In genomic region chr3:194091141-194091540, GRCh38 we compare ENCODE assay signal across 14 cellular contexts. TPM values are rescaled to one million over a fixed set of nuclear protein-coding genes. Genes with fewer than 3 reads are reported as not detected.
A peak's percentile ranks its signal among the peaks of the same experiment; 100 is the strongest.
DNase-seq lines count a peak whose midpoint lies in the region; ATAC-seq, FAIRE-seq and TF ChIP-seq lines count a peak whose summit lies in the region.
"Had no signal": no experiment of that assay in that cellular context is flagged by ENCODE, and none has a peak within 500 bp of the region (broad histone marks: within the 10 kb centered on the region; RNA-seq: fewer than 3 reads in every experiment).

No MANE protein-coding gene starts in this region.

- H3K4me1 ChIP-seq in mammary epithelial cell (ENCODE audit: insufficient read depth, low read length) (peaks cover 42% of the 10 kb centered on the region), osteoblast (ENCODE audit: insufficient read depth, low read length) (peaks cover 21% of the 10 kb centered on the region), small intestine (ENCODE audit: control insufficient read depth in 2 of 2, insufficient read depth in 1 of 2, low read depth in 1 of 2, low read length in 1 of 2) (no peaks in the 10 kb centered on the region), right cardiac atrium (ENCODE audit: control insufficient read depth, insufficient read depth, low read length) (no peaks in the 10 kb centered on the region)

- H3K4me2 ChIP-seq in mammary epithelial cell (ENCODE audit: insufficient read depth, low read depth, low read length) (peak overlapping the region; percentile 63), osteoblast (ENCODE audit: insufficient read depth, low read length) (no peak overlapping the region)

- H4K20me1 ChIP-seq in mammary epithelial cell (ENCODE audit: insufficient read depth, low read length): no peaks in the 10 kb centered on the region
- no peaks in the 10 kb centered on the region for H4K20me1 ChIP-seq in osteoblast (ENCODE audit: insufficient read depth, low read length)

- H3K4me3 ChIP-seq in mammary epithelial cell (replicated peaks in 1 of 3; ENCODE audit: insufficient read depth in 1 of 3, low read depth in 2 of 3, low read length in 3 of 3) (peak overlapping the region in 1 of 3 experiments; percentile 5), osteoblast (ENCODE audit: insufficient read depth, low read length) (no peak overlapping the region), small intestine (ENCODE audit: low read depth in 1 of 2, low read length in 2 of 2) (no peak overlapping the region), right cardiac atrium (ENCODE audit: low read length) (no peak overlapping the region)
- H3K4me3 ChIP-seq: adrenal gland, right atrium auricular region had no signal

- BruUV-seq in mammary epithelial cell (replicated peaks; lab: Mats Ljungman, UMichigan): no TSS peak

- in situ Hi-C loops in mammary epithelial cell (cut with MboI; ENCODE audit: low sequenced_read_pairs in 2 of 2): no loop called here

- WGBS in mammary epithelial cell (ENCODE audit: low coverage, missing lambda C conversion rate): 0% methylated on average over 2 of the region's 2 CpGs
- 50 to 62% (median 56%) methylated on average over 2 of the region's 2 CpGs for WGBS in small intestine, 3 donors
- WGBS in right cardiac atrium: 67% methylated on average over 2 of the region's 2 CpGs

- FAIRE-seq in small intestine (lab: Jason Lieb, UNC): no peak
- FAIRE-seq: GM18507 had no signal

- peak overlapping the region; percentile 73 for H3K27ac ChIP-seq in mammary epithelial cell (ENCODE audit: insufficient read depth, low read depth, low read length)
- no peak overlapping the region for H3K27ac ChIP-seq in osteoblast (ENCODE audit: low read depth, low read length)
- H3K27ac ChIP-seq in small intestine (ENCODE audit: low read depth in 1 of 2, low read length in 1 of 2): no peak overlapping the region
- no peak overlapping the region for H3K27ac ChIP-seq in right cardiac atrium (ENCODE audit: low read length)
- H3K27ac ChIP-seq: adrenal gland, right atrium auricular region had no signal

- no peak for TF ChIP-seq CTCF in mammary epithelial cell (conservative IDR thresholded peaks at IDR 0.05 in 1 of 2, IDR thresholded peaks at IDR 0.05 in 1 of 2; ENCODE audit: extremely low read depth in 1 of 2, insufficient read depth in 1 of 2, low read depth in 1 of 2, low read length in 2 of 2)
- no peak for TF ChIP-seq CTCF in osteoblast (IDR thresholded peaks at IDR 0.05; ENCODE audit: extremely low read depth, low read depth, low read length)

- H3K79me2 ChIP-seq in mammary epithelial cell (ENCODE audit: insufficient read depth, low read length) (no peaks in the 10 kb centered on the region), osteoblast (ENCODE audit: insufficient read depth, low read length) (no peaks in the 10 kb centered on the region)

- CTCF ChIA-PET in mammary epithelial cell (lab: Charles Lee; ENCODE audit: low non-redundant PET): interaction anchor here (0.6 kb wide), 1 partner anchor 311 kb away, joined by 4 read pairs; no protein-coding TSS in a partner anchor

- H3K9ac ChIP-seq in mammary epithelial cell (ENCODE audit: insufficient read depth, low read length): no peak overlapping the region

- H3K27me3 ChIP-seq in mammary epithelial cell (ENCODE audit: insufficient read depth, low read length): no peaks in the 10 kb centered on the region
- no peaks in the 10 kb centered on the region for H3K27me3 ChIP-seq in osteoblast (ENCODE audit: insufficient read depth, low read length)
- H3K27me3 ChIP-seq in small intestine (ENCODE audit: control insufficient read depth in 2 of 2, insufficient read depth in 2 of 2, low read length in 2 of 2): no peaks in the 10 kb centered on the region
- H3K27me3 ChIP-seq in right cardiac atrium (ENCODE audit: control insufficient read depth, insufficient read depth): no peaks in the 10 kb centered on the region
- H3K27me3 ChIP-seq: adrenal gland, right atrium auricular region had no signal

- no peaks in the 10 kb centered on the region for H3K36me3 ChIP-seq in mammary epithelial cell (ENCODE audit: insufficient read depth, low read length)
- no peaks in the 10 kb centered on the region for H3K36me3 ChIP-seq in osteoblast (ENCODE audit: insufficient read depth, low read length)
- H3K36me3 ChIP-seq in small intestine (ENCODE audit: control insufficient read depth in 2 of 2, insufficient read depth in 2 of 2, low read length in 2 of 2): no peaks in the 10 kb centered on the region
- H3K36me3 ChIP-seq: adrenal gland, right atrium auricular region had no signal

- no peak for ATAC-seq in HG03025 (IDR thresholded peaks at IDR 0.05; ENCODE audit: low FRiP score, unreplicated experiment)
- no peak for ATAC-seq in right cardiac atrium

- H2AFZ ChIP-seq in mammary epithelial cell (ENCODE audit: low read depth, low read length) (peak overlapping the region; percentile 14), osteoblast (ENCODE audit: low read length) (no peak overlapping the region)

- DNase-seq in H4 (ENCODE audit: low spot score): peak; percentile 89
- DNase-seq in MV-4-11 (lab: John Stamatoyannopoulos, UW): peak; percentile 23
- DNase-seq in mammary epithelial cell: peak; percentile 99
- peak; percentile 69 for DNase-seq in osteoblast (ENCODE audit: insufficient read length, low spot score, missing footprints)
- DNase-seq in small intestine: no peak
- no peak for DNase-seq in right cardiac atrium
- no peak for DNase-seq in activated T-cell treated with anti-CD3 and anti-CD28 coated beads for 4 hours
- DNase-seq: adrenal gland, midbrain, NCI-H187 treated with DMSO at 0.1 percent for 48 hours had no signal

- intact Hi-C loops in mammary epithelial cell (cut with micrococcal nuclease): loop anchor here (1.0 to 2.0 kb wide), 3 partner anchors 22 to 310 kb away; no protein-coding TSS in a partner anchor
- intact Hi-C loops in right cardiac atrium (cut with DNase I): no loop called here

- dilution Hi-C loops in mammary epithelial cell (cut with HindIII; ENCODE audit: low sequenced_read_pairs): no loop called here

- H3K9me3 ChIP-seq in mammary epithelial cell (replicated peaks; ENCODE audit: insufficient read depth, low read length) (no peaks in the 10 kb centered on the region), osteoblast (ENCODE audit: low read depth, low read length) (no peaks in the 10 kb centered on the region), small intestine (ENCODE audit: control insufficient read depth, low read depth) (no peaks in the 10 kb centered on the region), right cardiac atrium (ENCODE audit: control insufficient read depth, low read length) (no peaks in the 10 kb centered on the region)
- H3K9me3 ChIP-seq: adrenal gland, right atrium auricular region had no signal

RNA-seq across cellular contexts. Expression of gene HES1, which starts 44.8 kb away (rescaled TPM):
- 19.3 and 22.5 TPM in 2 replicates for total RNA-seq in H4 (2014; rRNA removed; shearing (Covaris generic))
- total RNA-seq in mammary epithelial cell: 10 to 100 TPM; 33.0 to 74.4 TPM
- polyA plus RNA-seq in mammary epithelial cell: 22.7 TPM
- polyA minus RNA-seq in mammary epithelial cell: 12.6 TPM
- 4.4 and 4.7 TPM in 2 replicates for total RNA-seq in osteoblast
- 10 to 100 TPM; 12.3 to 38.1 (median 17.0) TPM for polyA plus RNA-seq in small intestine
- 10 to 100 TPM; 22.8 to 59.5 (median 27.8) TPM for total RNA-seq in right cardiac atrium
- 31.1 TPM for polyA plus RNA-seq in right cardiac atrium
- total RNA-seq: activated CD8-positive, alpha-beta memory T cell treated with anti-CD3 and anti-CD28 coated beads for 36 hours had no signal

Comparison
In these comparisons a context has a peak if more than half of its experiments do, and no peak if none do; other contexts are left out.
1. DNase-seq: peak in H4 (single experiment), MV-4-11 (single experiment), mammary epithelial cell (single experiment) and osteoblast (single experiment); none in small intestine (single experiment), right cardiac atrium (0 of 3) and activated T-cell treated with anti-CD3 and anti-CD28 coated beads for 4 hours (single experiment).